ENCODE assay signal across 8 cellular contexts in genomic region chr7:158704524-158705233, GRCh38. TPM values are rescaled to one million over a fixed set of nuclear protein-coding genes. Genes with fewer than 3 reads are reported as not detected.
DNase-seq lines count a peak whose midpoint lies in the region; ATAC-seq, FAIRE-seq and TF ChIP-seq lines count a peak whose summit lies in the region.

Gene NCAPG2 (minus strand): TSS chr7:158704804. CDS start chr7:158701899, 2,905 bp downstream.

- POLR2A ChIA-PET in AG04450 (lab: Yijun Ruan, JAX): interaction anchor here (0.7 to 2.1 kb wide), 8 partner anchors 9 to 256 kb away, joined by 4 to 17 read pairs (median 6); partner anchors contain the start of genes DYNC2I1 and ESYT2

- H3K27me3 ChIP-seq in AG04450 (ENCODE audit: control insufficient read depth, insufficient read depth, low read length): no peaks in the 10 kb centered on the region
- H3K27me3 ChIP-seq in bronchial epithelial cell (ENCODE audit: control insufficient read depth, insufficient read depth, low read length): no peaks in the 10 kb centered on the region

- no peak for FAIRE-seq in bronchial epithelial cell (lab: Jason Lieb, UNC)

- H3K9me3 ChIP-seq in AG04450 (ENCODE audit: control insufficient read depth, insufficient read depth, low read length): peaks cover 10% of the 10 kb centered on the region

- peak within 1 kb of the TSS; percentile 31 for H3K27ac ChIP-seq in AG04450 (ENCODE audit: low read depth, low read length)

- CTCF ChIA-PET in AG04450 (lab: Charles Lee): interaction anchor here (0.6 to 2.4 kb wide), 3 partner anchors 156 to 344 kb away, joined by 3 to 7 read pairs (median 4); no protein-coding TSS in a partner anchor

- peak; percentile 6; the same call in 1 of the 2 replicates for TF ChIP-seq CTCF in AG04450 (IDR thresholded peaks at IDR 0.05; ENCODE audit: low read depth, low read length)
- no peak for TF ChIP-seq CTCF in WI38 (IDR thresholded peaks at IDR 0.05; ENCODE audit: low read depth, low read length)
- peak; percentile 37 for TF ChIP-seq CTCF in bronchial epithelial cell (IDR thresholded peaks at IDR 0.05; ENCODE audit: insufficient read depth, low read length, severe bottlenecking)

- peak; percentile 95 for DNase-seq in AG04450 (ENCODE audit: low read depth, low spot score)
- peak; percentile 99 for DNase-seq in NCI-H2227 (lab: John Stamatoyannopoulos, UW; ENCODE audit: unreplicated experiment)
- peak; percentile 90 for DNase-seq in bronchial epithelial cell (ENCODE audit: low read depth)
- peak; percentile 99 for DNase-seq in iPS-NIHi7 (ENCODE audit: extremely low spot score)
- peak; percentile 93 for DNase-seq in smooth muscle cell of the brain vasculature (ENCODE audit: low read depth, low spot score)

- peak within 1 kb of the TSS; percentile 93 for H3K4me3 ChIP-seq in AG04450 (ENCODE audit: low read depth, low read length)
- H3K4me3 ChIP-seq in WI38 (ENCODE audit: low read depth, low read length): peak within 1 kb of the TSS; percentile 90
- peak within 1 kb of the TSS; percentile 97 for H3K4me3 ChIP-seq in bronchial epithelial cell (ENCODE audit: low read depth, low read length)

- ATAC-seq in GM18873 (IDR thresholded peaks at IDR 0.05; ENCODE audit: low FRiP score, unreplicated experiment): peak; percentile 92
- peak; percentile 97 for ATAC-seq in HG03139 (IDR thresholded peaks at IDR 0.05; ENCODE audit: unreplicated experiment)

- no peaks in the 10 kb centered on the region for H3K36me3 ChIP-seq in bronchial epithelial cell (ENCODE audit: control insufficient read depth, insufficient read depth, low read length)

RNA-seq across cellular contexts. Expression of gene NCAPG2, which starts in this region (rescaled TPM):
- polyA plus RNA-seq in AG04450 (2011; rRNA removed): 12.3 and 14.8 TPM in 2 replicates
- polyA minus RNA-seq in AG04450 (2011; rRNA and poly(A)+ RNA removed): 21.5 and 26.5 TPM in 2 replicates
- total RNA-seq in bronchial epithelial cell: 3.2 and 3.5 TPM in 2 replicates

Comparison
In these comparisons a context has a peak if more than half of its experiments do, and no peak if none do; other contexts are left out.
1. Peak in every context shown above with its lines: DNase-seq, ATAC-seq, H3K4me3 ChIP-seq and H3K27ac ChIP-seq.